ENCODE assay signal across 9 cellular contexts in genomic region chr18:44723973-44724778, GRCh38. TPM values are rescaled to one million over a fixed set of nuclear protein-coding genes. Genes with fewer than 3 reads are reported as not detected.
DNase-seq lines count a peak whose midpoint lies in the region; ATAC-seq and TF ChIP-seq lines count a peak whose summit lies in the region.
"Had no signal": no experiment of that assay in that cellular context is flagged by ENCODE, and none has a peak within 500 bp of the region (broad histone marks: within the 10 kb centered on the region; RNA-seq: fewer than 3 reads in every experiment).

No MANE protein-coding gene starts in this region.

- peaks cover 6% of the 10 kb centered on the region for H3K36me3 Mint-ChIP-seq in MCF 10A (ENCODE audit: insufficient read depth, unreplicated experiment)
- H3K36me3 Mint-ChIP-seq in activated CD8-positive, alpha-beta T cell treated with anti-CD3 and anti-CD28 coated beads for 36 hours (ENCODE audit: low read depth), result no peaks in the 10 kb centered on the region
- peaks cover 9% of the 10 kb centered on the region for H3K36me3 Mint-ChIP-seq in memory B cell

- dilution Hi-C loops in mammary epithelial cell (cut with HindIII; ENCODE audit: low sequenced_read_pairs), result no loop called here

- BruUV-seq in MCF 10A (replicated peaks; lab: Mats Ljungman, UMichigan) (no TSS peak), mammary epithelial cell (replicated peaks; lab: Mats Ljungman, UMichigan) (no TSS peak)

- H3K9me3 Mint-ChIP-seq in MCF 10A (ENCODE audit: unreplicated experiment) (no peaks in the 10 kb centered on the region), memory B cell (no peaks in the 10 kb centered on the region)
- no peaks in the 10 kb centered on the region for H3K9me3 Mint-ChIP-seq in activated CD8-positive, alpha-beta T cell treated with anti-CD3 and anti-CD28 coated beads for 36 hours

- intact Hi-C loops in breast epithelium (cut with DNase I; ENCODE audit: low total_unique reads) (no loop called here), MCF 10A (cut with micrococcal nuclease) (no loop called here), tibial artery (cut with DNase I; ENCODE audit: low total_unique reads) (no loop called here), mammary epithelial cell (cut with micrococcal nuclease) (no loop called here)
- intact Hi-C loops in activated CD8-positive, alpha-beta T cell treated with anti-CD3 and anti-CD28 coated beads for 36 hours (cut with micrococcal nuclease), result loop anchor here (2.0 kb wide), 3 partner anchors 35 to 163 kb away; partner anchors contain the start of gene SETBP1

- H3K4me2 ChIP-seq in mammary epithelial cell (ENCODE audit: insufficient read depth, low read depth, low read length), result no peak overlapping the region

- H3K4me3 Mint-ChIP-seq in MCF 10A (ENCODE audit: unreplicated experiment) (no peak overlapping the region), memory B cell (peak overlapping the region; percentile 65)
- H3K4me3 Mint-ChIP-seq in activated CD8-positive, alpha-beta T cell treated with anti-CD3 and anti-CD28 coated beads for 36 hours, result peak overlapping the region; percentile 24

- H3K4me3 ChIP-seq in breast epithelium (no peak overlapping the region), tibial artery (no peak overlapping the region), mammary epithelial cell (replicated peaks in 1 of 3; ENCODE audit: insufficient read depth in 1 of 3, low read depth in 2 of 3, low read length in 3 of 3) (no peak overlapping the region)

- CTCF ChIA-PET in MCF 10A (lab: Yijun Ruan, JAX), result interaction anchor here (0.6 to 1.6 kb wide), 4 partner anchors 10 to 165 kb away, joined by 3 to 4 read pairs (median 4); no protein-coding TSS in a partner anchor
- CTCF ChIA-PET in activated CD8-positive, alpha-beta T cell treated with anti-CD3 and anti-CD28 coated beads for 36 hours (lab: Charles Lee), result interaction anchor here (1.6 to 2.3 kb wide), 2 partner anchors 9 to 35 kb away, joined by 3 to 8 read pairs; no protein-coding TSS in a partner anchor
- CTCF ChIA-PET in mammary epithelial cell (lab: Charles Lee; ENCODE audit: low non-redundant PET), result no interaction called here

- peaks cover 78% of the 10 kb centered on the region for H3K79me2 ChIP-seq in mammary epithelial cell (ENCODE audit: insufficient read depth, low read length)

- H3K9me3 ChIP-seq in breast epithelium (no peaks in the 10 kb centered on the region), tibial artery (no peaks in the 10 kb centered on the region), mammary epithelial cell (replicated peaks; ENCODE audit: insufficient read depth, low read length) (no peaks in the 10 kb centered on the region)

- H3K4me1 Mint-ChIP-seq in MCF 10A (ENCODE audit: insufficient read depth, unreplicated experiment), result peaks cover 16% of the 10 kb centered on the region
- H3K4me1 Mint-ChIP-seq in activated CD8-positive, alpha-beta T cell treated with anti-CD3 and anti-CD28 coated beads for 36 hours (ENCODE audit: low read depth), result peaks cover 61% of the 10 kb centered on the region
- peaks cover 87% of the 10 kb centered on the region for H3K4me1 Mint-ChIP-seq in memory B cell

- no peaks in the 10 kb centered on the region for H3K36me3 ChIP-seq in breast epithelium
- peaks cover 0 to 7% (median 0%) of the 10 kb centered on the region in 3 donors for H3K36me3 ChIP-seq in tibial artery
- no peaks in the 10 kb centered on the region for H3K36me3 ChIP-seq in mammary epithelial cell (ENCODE audit: insufficient read depth, low read length)

- peak overlapping the region; percentile 74 to 80 for H3K27ac ChIP-seq in breast epithelium
- peak overlapping the region; percentile 70 to 75 for H3K27ac ChIP-seq in tibial artery
- no peak overlapping the region for H3K27ac ChIP-seq in mammary epithelial cell (ENCODE audit: insufficient read depth, low read depth, low read length)

- peak; percentile 35 for ATAC-seq in activated CD8-positive, alpha-beta T cell treated with anti-CD3 and anti-CD28 coated beads for 36 hours
- ATAC-seq in memory B cell (ENCODE audit: low read depth), result no peak
- ATAC-seq in HG03025 (IDR thresholded peaks at IDR 0.05; ENCODE audit: low FRiP score, unreplicated experiment), result no peak

- H3K27me3 ChIP-seq in breast epithelium, result no peaks in the 10 kb centered on the region
- H3K27me3 ChIP-seq in tibial artery, result no peaks in the 10 kb centered on the region
- H3K27me3 ChIP-seq in mammary epithelial cell (ENCODE audit: insufficient read depth, low read length), result no peaks in the 10 kb centered on the region

- no peaks in the 10 kb centered on the region for H4K20me1 ChIP-seq in mammary epithelial cell (ENCODE audit: insufficient read depth, low read length)

- POLR2A ChIA-PET in MCF 10A (lab: Yijun Ruan, JAX), result no interaction called here
- POLR2A ChIA-PET in activated CD8-positive, alpha-beta T cell treated with anti-CD3 and anti-CD28 coated beads for 36 hours (lab: Charles Lee), result interaction anchor here (0.9 to 2.6 kb wide), 5 partner anchors 16 to 164 kb away, joined by 3 to 14 read pairs (median 4); no protein-coding TSS in a partner anchor

- H3K4me1 ChIP-seq in breast epithelium (peaks cover 0 to 7% of the 10 kb centered on the region in 2 donors), tibial artery (peaks cover 0 to 46% (median 31%) of the 10 kb centered on the region in 4 donors), mammary epithelial cell (ENCODE audit: insufficient read depth, low read length) (peaks cover 19% of the 10 kb centered on the region)

- no peak overlapping the region for H3K9ac ChIP-seq in mammary epithelial cell (ENCODE audit: insufficient read depth, low read length)

- H3K27me3 Mint-ChIP-seq in MCF 10A (ENCODE audit: insufficient read depth, unreplicated experiment) (no peaks in the 10 kb centered on the region), memory B cell (no peaks in the 10 kb centered on the region)
- no peaks in the 10 kb centered on the region for H3K27me3 Mint-ChIP-seq in activated CD8-positive, alpha-beta T cell treated with anti-CD3 and anti-CD28 coated beads for 36 hours

- no peak for TF ChIP-seq POLR2A in breast epithelium (IDR thresholded peaks at IDR 0.05)

- no peak overlapping the region for H2AFZ ChIP-seq in mammary epithelial cell (ENCODE audit: low read depth, low read length)

- DNase-seq in breast epithelium (ENCODE audit: low spot score in 2 of 2) (no peak), MCF 10A (ENCODE audit: unreplicated experiment) (no peak), memory B cell (ENCODE audit: low spot score in 2 of 2) (no peak), tibial artery (peak in 1 of 2 donors; percentile 53), mammary epithelial cell (no peak), SKM-1 treated with dmso at 0.1 percent for 144 hours (lab: John Stamatoyannopoulos, UW; ENCODE audit: unreplicated experiment) (no peak)
- peak; percentile 43 for DNase-seq in activated CD8-positive, alpha-beta T cell treated with anti-CD3 and anti-CD28 coated beads for 36 hours
- DNase-seq: NCI-H1092 had no signal

- no peak for TF ChIP-seq CTCF in breast epithelium (IDR thresholded peaks at IDR 0.05)
- TF ChIP-seq CTCF in MCF 10A (IDR thresholded peaks at IDR 0.05; ENCODE audit: unreplicated experiment), result no peak
- no peak for TF ChIP-seq CTCF in activated CD8-positive, alpha-beta T cell treated with anti-CD3 and anti-CD28 coated beads for 36 hours (IDR thresholded peaks at IDR 0.05)
- no peak for TF ChIP-seq CTCF in tibial artery (IDR thresholded peaks at IDR 0.05)
- TF ChIP-seq CTCF in mammary epithelial cell (conservative IDR thresholded peaks at IDR 0.05 in 1 of 2, IDR thresholded peaks at IDR 0.05 in 1 of 2; ENCODE audit: extremely low read depth in 1 of 2, insufficient read depth in 1 of 2, low read depth in 1 of 2, low read length in 2 of 2), result no peak

- in situ Hi-C loops in mammary epithelial cell (cut with MboI; ENCODE audit: low sequenced_read_pairs in 2 of 2), result no loop called here

- H3K27ac Mint-ChIP-seq in MCF 10A (ENCODE audit: low read depth, unreplicated experiment) (no peak overlapping the region), memory B cell (peak overlapping the region; percentile 94)
- H3K27ac Mint-ChIP-seq in activated CD8-positive, alpha-beta T cell treated with anti-CD3 and anti-CD28 coated beads for 36 hours, result peak overlapping the region; percentile 77

- WGBS in mammary epithelial cell (ENCODE audit: low coverage, missing lambda C conversion rate), result 92% methylated on average over 3 of the region's 3 CpGs

RNA-seq across cellular contexts. Expression of gene SETBP1, which starts 43.5 kb away (rescaled TPM):
- 10 to 100 TPM; 26.2 to 40.1 (median 37.0) TPM for total RNA-seq in breast epithelium
- 4.8 and 4.9 TPM in 2 replicates for total RNA-seq in MCF 10A (2022)
- 10 to 100 TPM; 10.2 to 10.4 TPM for total RNA-seq in activated CD8-positive, alpha-beta T cell treated with anti-CD3 and anti-CD28 coated beads for 36 hours
- total RNA-seq in mammary epithelial cell, result 10 to 100 TPM; 23.2 to 34.7 TPM
- polyA plus RNA-seq in mammary epithelial cell, result 7.4 TPM
- 12.7 TPM for polyA minus RNA-seq in mammary epithelial cell
